14 cellular contexts compared by ENCODE assay signal in genomic region chr12:3820122-3820521, GRCh38. TPM values are rescaled to one million over a fixed set of nuclear protein-coding genes. Genes with fewer than 3 reads are reported as not detected.
DNase-seq lines count a peak whose midpoint lies in the region; ATAC-seq and TF ChIP-seq lines count a peak whose summit lies in the region.
"Had no signal": no experiment of that assay in that cellular context is flagged by ENCODE, and none has a peak within 500 bp of the region (broad histone marks: within the 10 kb centered on the region; RNA-seq: fewer than 3 reads in every experiment).

No MANE protein-coding gene starts in this region.

- intact Hi-C loops in HCT116 (cut with micrococcal nuclease), result no loop called here

- ATAC-seq in HCT116, result no peak
- ATAC-seq in HG03521 (IDR thresholded peaks at IDR 0.05; ENCODE audit: unreplicated experiment), result no peak
- ATAC-seq: natural killer cell had no signal

- DNase-seq in AG20443 (ENCODE audit: low spot score), result peak; percentile 30
- no peak for DNase-seq in HCT116 (ENCODE audit: low read depth, low spot score)
- DNase-seq in brain microvascular endothelial cell, result peak; percentile 33
- DNase-seq in kidney tubule cell (ENCODE audit: low spot score), result peak; percentile 81
- no peak for DNase-seq in Ammon's horn (ENCODE audit: low spot score)
- no peak for DNase-seq in NCI-H1105 (lab: John Stamatoyannopoulos, UW)
- no peak for DNase-seq in SHP77 (lab: John Stamatoyannopoulos, UW)
- DNase-seq: CD4-positive, CD25-positive, alpha-beta regulatory T cell; dorsolateral prefrontal cortex; natural killer cell; SIG-M5; sigmoid colon; stomach had no signal

- H3K36me3 ChIP-seq in HCT116 (ENCODE audit: control insufficient read depth in 1 of 2, insufficient read depth in 2 of 2, low read length in 2 of 2) (no peaks in the 10 kb centered on the region), brain microvascular endothelial cell (replicated peaks) (no peaks in the 10 kb centered on the region)

- H3K9me2 ChIP-seq in HCT116 (ENCODE audit: insufficient read depth), result no peaks in the 10 kb centered on the region

- no peak overlapping the region for H2AFZ ChIP-seq in HCT116 (ENCODE audit: low read depth, low read length, poor library complexity, severe bottlenecking)

- no peaks in the 10 kb centered on the region for H3K79me2 ChIP-seq in HCT116 (ENCODE audit: insufficient read depth, low read length)

- CTCF ChIA-PET in HCT116 (lab: Charles Lee), result no interaction called here

- in situ Hi-C loops in brain microvascular endothelial cell (cut with HindIII; ENCODE audit: low pct_ligation_motif_present, low sequenced_read_pairs), result loop anchor here (25.0 kb wide), 1 partner anchor 508 kb away; no protein-coding TSS in a partner anchor

- H3K9me3 ChIP-seq in HCT116 (ENCODE audit: control insufficient read depth in 1 of 2, insufficient read depth in 1 of 2, low read depth in 1 of 2, low read length in 2 of 2), result no peaks in the 10 kb centered on the region
- H3K9me3 ChIP-seq: sigmoid colon, stomach had no signal

- peaks cover 0 to 5% of the 10 kb centered on the region in 2 experiments; a peak in 2 of 4 replicates for H3K4me1 ChIP-seq in HCT116 (ENCODE audit: control insufficient read depth in 1 of 2, insufficient read depth in 2 of 2, low read length in 2 of 2)
- H3K4me1 ChIP-seq: stomach had no signal

- POLR2A ChIA-PET in HCT116 (lab: Charles Lee), result no interaction called here

- no peak for TF ChIP-seq POLR2A in HCT116 (IDR thresholded peaks at IDR 0.05; ENCODE audit: borderline replicate concordance, extremely low read depth, insufficient read depth, insufficient read length)

- H3K9ac ChIP-seq in HCT116 (ENCODE audit: low read length), result no peak overlapping the region

- no TSS peak for BruUV-seq in HCT116 (replicated peaks; lab: Mats Ljungman, UMichigan)

- H3K4me2 ChIP-seq in HCT116 (ENCODE audit: low read length), result 0 out of 2 replicates have a peak overlapping the region, but pooled peaks have one; percentile 10

- H3K27me3 ChIP-seq in HCT116 (ENCODE audit: insufficient read depth, low read length), result peaks cover 1% of the 10 kb centered on the region; the same call in 1 of the 2 replicates
- no peaks in the 10 kb centered on the region for H3K27me3 ChIP-seq in brain microvascular endothelial cell (replicated peaks)
- H3K27me3 ChIP-seq: dorsolateral prefrontal cortex, sigmoid colon, stomach had no signal

- H4K20me1 ChIP-seq in HCT116 (ENCODE audit: insufficient read depth), result no peaks in the 10 kb centered on the region

- RAD21 ChIA-PET in HCT116 (lab: Charles Lee; ENCODE audit: low non-redundant PET in 1 of 2, low total read pairs in 2 of 2, uncharacterized antibody in 2 of 2, unreplicated experiment in 2 of 2), result no interaction called here

- no peak for TF ChIP-seq CTCF in HCT116 (IDR thresholded peaks at IDR 0.05 in 2 of 3, conservative IDR thresholded peaks at IDR 0.05 in 1 of 3; ENCODE audit: borderline replicate concordance in 1 of 3, insufficient read depth in 1 of 3, low read depth in 2 of 3, low read length in 2 of 3)
- TF ChIP-seq CTCF in brain microvascular endothelial cell (IDR thresholded peaks at IDR 0.05; ENCODE audit: low read depth, low read length, missing control alignments), result no peak

- H3K4me3 ChIP-seq in HCT116 (replicated peaks in 1 of 2; ENCODE audit: low read depth in 1 of 2, low read length in 2 of 2) (no peak overlapping the region), brain microvascular endothelial cell (ENCODE audit: low read depth, low read length) (no peak overlapping the region)
- H3K4me3 ChIP-seq: dorsolateral prefrontal cortex, sigmoid colon, stomach had no signal

- H3K27ac ChIP-seq in HCT116 (ENCODE audit: low read depth, low read length), result no peak overlapping the region
- no peak overlapping the region for H3K27ac ChIP-seq in brain microvascular endothelial cell
- H3K27ac ChIP-seq: dorsolateral prefrontal cortex, stomach had no signal

- TF ChIP-seq RAD21 in HCT116 (IDR thresholded peaks at IDR 0.05; ENCODE audit: low read depth), result no peak

TF ChIP-seq in HCT116, 20 proteins besides CTCF, POLR2A, EP300 and RAD21:
- TF ChIP-seq ELF1 (IDR thresholded peaks at IDR 0.05; ENCODE audit: borderline replicate concordance, low read depth) (no peak), JUND (IDR thresholded peaks at IDR 0.05) (0 out of 2 replicates have a peak, but pooled peaks have one; percentile 11), FOSL1 (IDR thresholded peaks at IDR 0.05; ENCODE audit: low read depth) (peak; percentile 15; the same call in 1 of the 2 replicates), MAX (IDR thresholded peaks at IDR 0.05) (no peak), TCF7L2 (IDR thresholded peaks at IDR 0.05; ENCODE audit: borderline replicate concordance, extremely low read depth, insufficient read depth, insufficient read length) (no peak), SIN3A (IDR thresholded peaks at IDR 0.05; ENCODE audit: low read depth) (no peak), POLR2AphosphoS5 (IDR thresholded peaks at IDR 0.05; ENCODE audit: low read depth, low read length) (no peak), SP1 (IDR thresholded peaks at IDR 0.05; ENCODE audit: low read depth) (no peak), CBX3 (IDR thresholded peaks at IDR 0.05; ENCODE audit: low read depth) (no peak)

RNA-seq across cellular contexts. Expression of gene PARP11, which starts 53.1 kb away (rescaled TPM):
- 2.7 TPM for total RNA-seq in HCT116 (2021; ENCODE audit: unreplicated experiment)
- polyA plus RNA-seq in HCT116 (2012), result 0.72 and 1.4 TPM in 2 replicates

Comparison
In these comparisons a context has a peak if more than half of its experiments do, and no peak if none do; other contexts are left out.
1. DNase-seq: peak in AG20443 (single experiment), brain microvascular endothelial cell (single experiment) and kidney tubule cell (single experiment); none in HCT116 (single experiment), Ammon's horn (single experiment), NCI-H1105 (single experiment) and SHP77 (0 of 2).